8 cellular contexts compared by ENCODE assay signal in genomic region chr19:1103691-1104451, GRCh38. TPM values are rescaled to one million over a fixed set of nuclear protein-coding genes. Genes with fewer than 3 reads are reported as not detected.
DNase-seq lines count a peak whose midpoint lies in the region; ATAC-seq, FAIRE-seq and TF ChIP-seq lines count a peak whose summit lies in the region.

GPX4 (plus strand) TSS chr19:1103994; CDS start chr19:1104044, 50 bp downstream.

- DNase-seq in NCI-H187 (lab: John Stamatoyannopoulos, UW), result peak; percentile 99 to 100
- DNase-seq in T-helper 2 cell, result peak; percentile 95 to 99 (median 98)
- DNase-seq in left ventricle myocardium superior, result peak; percentile 100
- DNase-seq in psoas muscle, result peak; percentile 100
- peak; percentile 95 for DNase-seq in urothelium cell line (ENCODE audit: low spot score)

- H3K4me1 ChIP-seq in psoas muscle, result peaks cover 28% of the 10 kb centered on the region

- ATAC-seq in HG02885 (IDR thresholded peaks at IDR 0.05; ENCODE audit: poor library complexity, unreplicated experiment) (peak; percentile 80), left ventricle myocardium superior (peak; percentile 87), psoas muscle (peak; percentile 80 to 86 (median 82))

- TF ChIP-seq CTCF in psoas muscle (IDR thresholded peaks at IDR 0.05), result no peak

- H3K4me3 ChIP-seq in psoas muscle, result peak within 1 kb of the TSS; percentile 88

- WGBS in psoas muscle, 3 donors, result 0% methylated on average over 57 to 96 of the region's 96 CpGs

- peak; percentile 97 for TF ChIP-seq POLR2A in GM15510 (IDR thresholded peaks at IDR 0.05; ENCODE audit: borderline replicate concordance, extremely low read depth, insufficient read length)

- FAIRE-seq in urothelium cell line (lab: Jason Lieb, UNC), result no peak

- H3K9me3 ChIP-seq in psoas muscle, result no peaks in the 10 kb centered on the region

- intact Hi-C loops in left ventricle myocardium superior (cut with micrococcal nuclease) (no loop called here), psoas muscle (cut with DNase I) (no loop called here)

- H3K27me3 ChIP-seq in psoas muscle (ENCODE audit: insufficient read depth in 3 of 3, low read length in 2 of 3), result no peaks in the 10 kb centered on the region

- H3K27ac ChIP-seq in angular gyrus (ENCODE audit: low read depth, low read length) (peak within 1 kb of the TSS; percentile 92), psoas muscle (peak within 1 kb of the TSS; percentile 97)

- peaks cover 9 to 29% of the 10 kb centered on the region in 2 donors for H3K36me3 ChIP-seq in psoas muscle (ENCODE audit: insufficient read depth in 1 of 2, low read depth in 1 of 2)

RNA-seq across cellular contexts. Expression of gene GPX4, which starts in this region (rescaled TPM):
- total RNA-seq in left ventricle myocardium superior (337 TPM), psoas muscle (100 to 1,000 TPM; 279 to 560 (median 304) TPM)
- polyA plus RNA-seq in psoas muscle, result 100 to 1,000 TPM; 490 to 762 (median 618) TPM

Comparison
In these comparisons a context has a peak if more than half of its experiments do, and no peak if none do; other contexts are left out.
1. Peak in every context shown above with its lines: DNase-seq, ATAC-seq, H3K4me3 ChIP-seq and H3K27ac ChIP-seq.